6 cellular contexts compared by ENCODE assay signal in genomic region chrX:1403867-1404266, GRCh38. TPM values are rescaled to one million over a fixed set of nuclear protein-coding genes. Genes with fewer than 3 reads are reported as not detected.
DNase-seq lines count a peak whose midpoint lies in the region; ATAC-seq, FAIRE-seq and TF ChIP-seq lines count a peak whose summit lies in the region.
"Not testable (repeated sequence)": the region's sequence is repeated elsewhere in the genome, so short reads cannot be mapped to it uniquely, and the experiment has no call there.

No MANE protein-coding gene starts in this region.

- H3K23me2 ChIP-seq in H1 (ENCODE audit: low read depth, low read length): peaks cover 41% of the 10 kb centered on the region; the same call in 1 of the 2 replicates

- not testable (repeated sequence) for DNase-seq in HTR-8/SVneo (ENCODE audit: insufficient read length, low spot score); IMR-90; H1 (ENCODE audit: low read depth in 1 of 2, low spot score in 2 of 2); HepG2 (ENCODE audit: low spot score); neuronal stem cell (ENCODE audit: low spot score)

- H3K4me3 ChIP-seq in HEK293 (ENCODE audit: low read depth, low read length); IMR-90 (ENCODE audit: insufficient read depth, low read depth, low read length); H1 (ENCODE audit: extremely low read depth in 1 of 4, insufficient read depth in 2 of 4, low read depth in 3 of 4, low read length in 4 of 4); HepG2 (replicated peaks in 1 of 3; ENCODE audit: insufficient read depth in 1 of 3, low read depth in 2 of 3, low read length in 3 of 3): not testable (repeated sequence)
- H3K4me3 ChIP-seq in neuronal stem cell (ENCODE audit: low read length in 2 of 2): peak overlapping the region in 1 of 2 donors; percentile 19

- peak overlapping the region; percentile 39; the same call in 1 of the 2 replicates for H2BK12ac ChIP-seq in H1 (ENCODE audit: low read depth, low read length)
- not testable (repeated sequence) for H2BK12ac ChIP-seq in neuronal stem cell (ENCODE audit: low read length)

- not testable (repeated sequence) for H3K79me1 ChIP-seq in IMR-90 (ENCODE audit: low read depth in 1 of 2, low read length in 2 of 2); H1 (ENCODE audit: low read depth, low read length); neuronal stem cell (ENCODE audit: low read depth, low read length)

- not testable (repeated sequence) for TF ChIP-seq POLR2A in IMR-90 (IDR thresholded peaks at IDR 0.05; ENCODE audit: low read depth, low read length); H1 (IDR thresholded peaks at IDR 0.05; ENCODE audit: control extremely low read depth in 1 of 2, low read depth in 2 of 2, low read length in 2 of 2); HepG2 (IDR thresholded peaks at IDR 0.05; ENCODE audit: insufficient read depth in 1 of 2, low read depth in 2 of 2, low read length in 2 of 2)

- H3K9ac ChIP-seq in IMR-90 (ENCODE audit: low read depth, low read length); H1 (replicated peaks in 1 of 4; ENCODE audit: extremely low read depth in 1 of 4, low read depth in 3 of 4, low read length in 3 of 4); HepG2 (ENCODE audit: insufficient read depth, low read depth, low read length); neuronal stem cell (ENCODE audit: low read depth, low read length, poor library complexity): not testable (repeated sequence)

- ATAC-seq in IMR-90 (ENCODE audit: low read depth); HepG2: not testable (repeated sequence)

- FAIRE-seq in HTR-8/SVneo (lab: Jason Lieb, UNC): peak; percentile 74
- not testable (repeated sequence) for FAIRE-seq in H1 (lab: Jason Lieb, UNC); HepG2 (lab: Jason Lieb, UNC)

- in situ Hi-C loops in IMR-90 (cut with MboI; ENCODE audit: low sequenced_read_pairs); HepG2 (cut with HindIII; ENCODE audit: extremely low pct_ligation_motif_present, low pct_unique_long_range_greater_than_20kb): not testable (repeated sequence)

- H2BK120ac ChIP-seq in IMR-90 (ENCODE audit: low read depth, low read length); H1 (replicated peaks; ENCODE audit: low read depth, low read length); neuronal stem cell (ENCODE audit: low read depth, low read length): not testable (repeated sequence)

- not testable (repeated sequence) for H4K20me1 ChIP-seq in IMR-90 (ENCODE audit: insufficient read depth, low read length); HepG2 (ENCODE audit: insufficient read depth, low read length)
- peaks cover 4 to 26% of the 10 kb centered on the region in 2 experiments for H4K20me1 ChIP-seq in H1 (replicated peaks in 1 of 2; ENCODE audit: control insufficient read depth in 1 of 2, insufficient read depth in 2 of 2, low read length in 2 of 2)

- H3K9me3 ChIP-seq in HEK293 (ENCODE audit: control insufficient read depth, insufficient read depth, low read depth, low read length); IMR-90 (ENCODE audit: control insufficient read depth, insufficient read depth, low read length); H1 (ENCODE audit: insufficient read depth in 2 of 2, low read depth in 1 of 2, low read length in 1 of 2); HepG2 (ENCODE audit: low read length); neuronal stem cell (replicated peaks in 1 of 2; ENCODE audit: control insufficient read depth in 2 of 2, insufficient read depth in 1 of 2, low read depth in 1 of 2, low read length in 2 of 2): not testable (repeated sequence)

- POLR2A ChIA-PET in HEK293 (lab: Yijun Ruan, JAX); IMR-90 (lab: Charles Lee; ENCODE audit: unreplicated experiment); H1 (lab: Charles Lee; ENCODE audit: partially characterized antibody); HepG2 (lab: Yijun Ruan, JAX): not testable (repeated sequence)

- not testable (repeated sequence) for H3K56ac ChIP-seq in IMR-90 (ENCODE audit: extremely low read depth, insufficient read depth, low read length); H1 (replicated peaks; ENCODE audit: insufficient read length, low read depth, low read length)

- H2AFZ ChIP-seq in IMR-90 (replicated peaks; ENCODE audit: low read length, poor library complexity); H1 (ENCODE audit: low read length); HepG2 (ENCODE audit: low read length); neuronal stem cell (ENCODE audit: low read length): not testable (repeated sequence)

- H2BK5ac ChIP-seq in IMR-90 (ENCODE audit: low read depth, low read length, poor library complexity, severe bottlenecking): peak overlapping the region; percentile 50
- H2BK5ac ChIP-seq in H1 (ENCODE audit: low read depth, low read length); neuronal stem cell (ENCODE audit: low read length): not testable (repeated sequence)

- 100% methylated on average over 1 to 3 of the region's 3 CpGs for WGBS in IMR-90 (ENCODE audit: extremely low coverage in 2 of 2, insufficient read length in 1 of 2), 2 experiments
- 91 to 100% methylated on average over 1 to 3 of the region's 3 CpGs for WGBS in H1 (ENCODE audit: extremely low coverage in 1 of 2, insufficient coverage in 1 of 2, insufficient read length in 1 of 2, insufficient replicate concordance in 2 of 2, low coverage in 1 of 2, low lambda C conversion rate in 2 of 2, missing lambda C conversion rate in 1 of 2), 2 experiments
- WGBS in HepG2 (ENCODE audit: low lambda C conversion rate): 98% methylated on average over 3 of the region's 3 CpGs
- WGBS in neuronal stem cell (ENCODE audit: extremely low coverage in 2 of 2, insufficient read length in 2 of 2, insufficient replicate concordance in 1 of 2), 2 donors: 100% methylated on average over 1 of the region's 3 CpGs

- not testable (repeated sequence) for H2AK9ac ChIP-seq in IMR-90 (replicated peaks; ENCODE audit: low read depth, low read length, poor library complexity)

- not testable (repeated sequence) for H3K79me2 ChIP-seq in H1 (ENCODE audit: control insufficient read depth in 1 of 2, insufficient read depth in 2 of 2, low read length in 2 of 2); HepG2 (ENCODE audit: insufficient read depth, low read length)

- H3K18ac ChIP-seq in IMR-90 (ENCODE audit: low read depth, low read length); H1 (ENCODE audit: extremely low read depth, low read length); neuronal stem cell (ENCODE audit: low read length): not testable (repeated sequence)

- not testable (repeated sequence) for H4K91ac ChIP-seq in IMR-90 (ENCODE audit: insufficient read depth, low read depth, low read length); H1 (replicated peaks; ENCODE audit: insufficient read length, low read length)
- peak overlapping the region; percentile 6 for H4K91ac ChIP-seq in neuronal stem cell (ENCODE audit: low read depth, low read length, poor library complexity)

- not testable (repeated sequence) for BruUV-seq in IMR-90 (replicated peaks; lab: Mats Ljungman, UMichigan); HepG2 (replicated peaks; lab: Mats Ljungman, UMichigan)

- CTCF ChIA-PET in HEK293 (lab: Yijun Ruan, JAX); IMR-90 (lab: Yijun Ruan, JAX); H1 (lab: Charles Lee; ENCODE audit: partially characterized antibody); HepG2 (lab: Yijun Ruan, JAX; ENCODE audit: low intra/inter-chr PET ratio, low total read pairs): not testable (repeated sequence)

- intact Hi-C loops in IMR-90 (cut with micrococcal nuclease); HepG2 (cut with micrococcal nuclease; ENCODE audit: unreplicated experiment): not testable (repeated sequence)

- not testable (repeated sequence) for H3K4ac ChIP-seq in IMR-90 (ENCODE audit: low read depth, low read length); H1 (replicated peaks; ENCODE audit: insufficient read length, low read depth, low read length); neuronal stem cell (ENCODE audit: low read length)

- dilution Hi-C loops in IMR-90 (cut with HindIII; ENCODE audit: low sequenced_read_pairs, unreplicated experiment): not testable (repeated sequence)

- H3K4me2 ChIP-seq in IMR-90 (ENCODE audit: low read depth, low read length); H1 (ENCODE audit: insufficient read depth in 1 of 2, low read depth in 2 of 2, low read length in 2 of 2); HepG2 (ENCODE audit: low read depth, low read length); neuronal stem cell (ENCODE audit: insufficient read depth, low read length, poor library complexity, severe bottlenecking): not testable (repeated sequence)

- not testable (repeated sequence) for H3K9me1 ChIP-seq in IMR-90 (ENCODE audit: insufficient read depth, low read length)

- not testable (repeated sequence) for H3K27me3 ChIP-seq in IMR-90 (ENCODE audit: control insufficient read depth, insufficient read depth, low read length); H1 (replicated peaks in 1 of 4; ENCODE audit: control insufficient read depth in 3 of 4, extremely low read depth in 1 of 4, insufficient read depth in 3 of 4, low read length in 3 of 4); HepG2 (ENCODE audit: control insufficient read depth in 1 of 2, insufficient read depth in 2 of 2, low read length in 2 of 2); neuronal stem cell (ENCODE audit: control insufficient read depth in 3 of 3, insufficient read depth in 3 of 3, low read depth in 1 of 3, low read length in 3 of 3)

- not testable (repeated sequence) for H3K23ac ChIP-seq in IMR-90 (ENCODE audit: low read depth, low read length); H1 (ENCODE audit: insufficient read length); neuronal stem cell (ENCODE audit: low read depth, low read length, poor library complexity)

- not testable (repeated sequence) for H3K4me1 ChIP-seq in HEK293 (ENCODE audit: control insufficient read depth, insufficient read depth, low read length); IMR-90 (ENCODE audit: control insufficient read depth, insufficient read depth, low read length); H1 (replicated peaks in 1 of 4; ENCODE audit: control insufficient read depth in 3 of 4, insufficient read depth in 4 of 4, low read length in 3 of 4); neuronal stem cell (ENCODE audit: control insufficient read depth in 2 of 2, insufficient read depth in 1 of 2, low read depth in 1 of 2, low read length in 2 of 2)
- H3K4me1 ChIP-seq in HepG2 (ENCODE audit: insufficient read depth, low read length): peaks cover 15% of the 10 kb centered on the region

- not testable (repeated sequence) for H2BK15ac ChIP-seq in IMR-90 (ENCODE audit: low read depth, low read length); H1 (ENCODE audit: low read length); neuronal stem cell (ENCODE audit: low read length)

- not testable (repeated sequence) for TF ChIP-seq EP300 in H1 (IDR thresholded peaks at IDR 0.05; ENCODE audit: borderline replicate concordance in 1 of 2, low read depth in 2 of 2, low read length in 2 of 2); HepG2 (IDR thresholded peaks at IDR 0.05; ENCODE audit: low read depth in 2 of 2, low read length in 2 of 2); HepG2 (CRISPR knock-in tag; IDR thresholded peaks at IDR 0.05; ENCODE audit: borderline replicate concordance)

- H3K14ac ChIP-seq in IMR-90 (replicated peaks; ENCODE audit: low read depth, low read length); H1 (ENCODE audit: insufficient read length); neuronal stem cell (ENCODE audit: low read length): not testable (repeated sequence)

- not testable (repeated sequence) for H2AK5ac ChIP-seq in IMR-90 (ENCODE audit: low read depth, low read length); H1 (ENCODE audit: low read depth, low read length); neuronal stem cell (ENCODE audit: low read depth, low read length)

- H3K27ac ChIP-seq in HEK293 (ENCODE audit: extremely low read depth, low read depth, low read length); IMR-90 (ENCODE audit: insufficient read depth, low read length); H1 (ENCODE audit: low read depth, low read length); HepG2 (ENCODE audit: extremely low read length, insufficient read depth, low read length); neuronal stem cell (replicated peaks; ENCODE audit: low read length): not testable (repeated sequence)

- H3K36me3 ChIP-seq in HEK293 (ENCODE audit: control insufficient read depth in 2 of 2, insufficient read depth in 1 of 2, low read length in 2 of 2) (peaks cover 60 to 86% of the 10 kb centered on the region in 2 experiments), IMR-90 (ENCODE audit: control insufficient read depth, insufficient read depth, low read length) (peaks cover 26% of the 10 kb centered on the region), H1 (ENCODE audit: control insufficient read depth in 2 of 4, insufficient read depth in 4 of 4, low read length in 3 of 4) (peaks cover 14 to 64% (median 54%) of the 10 kb centered on the region in 4 experiments), HepG2 (replicated peaks in 1 of 2; ENCODE audit: control insufficient read depth in 1 of 2, insufficient read depth in 2 of 2, low read length in 2 of 2) (peaks cover 8 to 53% of the 10 kb centered on the region in 2 experiments; a peak in 4 of 5 replicates), neuronal stem cell (replicated peaks in 1 of 2; ENCODE audit: control insufficient read depth in 2 of 2, insufficient read depth in 2 of 2, low read length in 2 of 2) (peaks cover 59 to 79% of the 10 kb centered on the region in 2 donors)

- H2BK20ac ChIP-seq in IMR-90 (ENCODE audit: low read depth, low read length); H1 (ENCODE audit: low read length): not testable (repeated sequence)

- H4K8ac ChIP-seq in IMR-90 (ENCODE audit: low read depth in 2 of 2, low read length in 2 of 2); H1 (ENCODE audit: extremely low read depth, insufficient read depth, low read length); neuronal stem cell (ENCODE audit: low read depth, low read length): not testable (repeated sequence)

- H4K5ac ChIP-seq in IMR-90 (ENCODE audit: low read depth, low read length); H1 (ENCODE audit: insufficient read length, low read depth, low read length): not testable (repeated sequence)

- TF ChIP-seq RAD21 in IMR-90 (IDR thresholded peaks at IDR 0.05; ENCODE audit: low read length); H1 (IDR thresholded peaks at IDR 0.05 in 1 of 2, conservative IDR thresholded peaks at IDR 0.05 in 1 of 2; ENCODE audit: low read depth in 2 of 2, low read length in 2 of 2); HepG2 (CRISPR knock-in tag; IDR thresholded peaks at IDR 0.05): not testable (repeated sequence)

- not testable (repeated sequence) for TF ChIP-seq CTCF in HEK293 (tag by site-specific recombination; IDR thresholded peaks at IDR 0.05); IMR-90 (conservative IDR thresholded peaks at IDR 0.05; ENCODE audit: low read depth, low read length); H1 (IDR thresholded peaks at IDR 0.05; ENCODE audit: control extremely low read depth in 1 of 3, insufficient read depth in 1 of 3, low read depth in 1 of 3, low read length in 3 of 3); HepG2 (CRISPR knock-in tag; IDR thresholded peaks at IDR 0.05)

RNA-seq across cellular contexts. Expression of gene SLC25A6, which starts 12.0 kb away (rescaled TPM):
- 166 and 264 TPM in 2 replicates for total RNA-seq in IMR-90 (2012; rRNA removed)
- polyA plus RNA-seq in IMR-90 (2012; rRNA removed): 565 and 615 TPM in 2 replicates
- polyA plus RNA-seq in IMR-90 (2012; cell fraction: cytosol; rRNA removed): 672 and 1,125 TPM in 2 replicates
- 304 and 505 TPM in 2 replicates for polyA plus RNA-seq in IMR-90 (2012; cell fraction: nucleus; rRNA removed; ENCODE audit: low replicate concordance)
- 487 and 514 TPM in 2 replicates for total RNA-seq in H1 (2021; fragmentation: NEBNext Ultra II Directional; extraction: Animal tissue kit (Norgen Biotek cat#: 25700))
- polyA plus RNA-seq in H1 (2011; rRNA removed): 1,220 and 1,529 TPM in 2 replicates
- 1,117 TPM for polyA plus RNA-seq in H1 (2011; cell fraction: cytosol; rRNA removed)
- polyA plus RNA-seq in H1 (2011; cell fraction: nucleus; rRNA removed): 686 TPM
- 559 to 826 TPM (median 767 TPM) in 4 replicates for polyA plus RNA-seq in H1 (2012, experiment 1 of 2)
- 674 TPM for polyA plus RNA-seq in H1 (2012, experiment 2 of 2)
- 424 TPM for polyA plus RNA-seq in H1 (2013, experiment 1 of 2)
- polyA plus RNA-seq in H1 (2013, experiment 2 of 2): 418 TPM
- 356 and 371 TPM in 2 replicates for polyA minus RNA-seq in H1 (2011; rRNA and poly(A)+ RNA removed)
- polyA minus RNA-seq in H1 (2011; cell fraction: cytosol; rRNA and poly(A)+ RNA removed): 639 TPM
- polyA minus RNA-seq in H1 (2011; cell fraction: nucleus; rRNA and poly(A)+ RNA removed): 472 TPM
- total RNA-seq in HepG2 (2016; rRNA removed; fragmentation: Illumina TruSeq; extraction: Trizol): 138 and 149 TPM in 2 replicates
- 172 and 192 TPM in 2 replicates for total RNA-seq in HepG2 (2016; cell fraction: cytosol; rRNA removed; fragmentation: Illumina TruSeq; extraction: Trizol; ENCODE audit: low read depth)
- 133 and 147 TPM in 2 replicates for total RNA-seq in HepG2 (2016; cell fraction: insoluble cytoplasmic fraction; rRNA removed; fragmentation: Illumina TruSeq; extraction: Trizol)
- total RNA-seq in HepG2 (2016; cell fraction: membrane; rRNA removed; fragmentation: Illumina TruSeq; extraction: Trizol): 398 and 417 TPM in 2 replicates
- total RNA-seq in HepG2 (2016; cell fraction: nucleus; rRNA removed; fragmentation: Illumina TruSeq; extraction: Trizol): 70.1 and 77.0 TPM in 2 replicates
- 581 and 646 TPM in 2 replicates for polyA plus RNA-seq in HepG2 (2011; rRNA removed)
- 843 and 1,123 TPM in 2 replicates for polyA plus RNA-seq in HepG2 (2011; cell fraction: cytosol; rRNA removed)
- 370 and 374 TPM in 2 replicates for polyA plus RNA-seq in HepG2 (2011; cell fraction: nucleus; rRNA removed)
- 420 and 577 TPM in 2 replicates for polyA plus RNA-seq in HepG2 (2012)
- 585 and 646 TPM in 2 replicates for polyA plus RNA-seq in HepG2 (2016; cell fraction: cytosol; fragmentation: Illumina TruSeq; extraction: Trizol; ENCODE audit: low read depth)
- 347 and 418 TPM in 2 replicates for polyA plus RNA-seq in HepG2 (2016; cell fraction: insoluble cytoplasmic fraction; fragmentation: Illumina TruSeq; extraction: Trizol; ENCODE audit: low read depth)
- polyA plus RNA-seq in HepG2 (2016; cell fraction: membrane; fragmentation: Illumina TruSeq; extraction: Trizol; ENCODE audit: low read depth): 997 and 1,138 TPM in 2 replicates
- 257 and 286 TPM in 2 replicates for polyA plus RNA-seq in HepG2 (2016; cell fraction: nucleus; fragmentation: Illumina TruSeq; extraction: Trizol; ENCODE audit: insufficient read depth, low read depth)
- 353 and 783 TPM in 2 replicates for polyA minus RNA-seq in HepG2 (2011; rRNA and poly(A)+ RNA removed; ENCODE audit: low replicate concordance)
- polyA minus RNA-seq in HepG2 (2011; cell fraction: cytosol; rRNA and poly(A)+ RNA removed): 413 and 414 TPM in 2 replicates
- polyA minus RNA-seq in HepG2 (2011; cell fraction: nucleus; rRNA and poly(A)+ RNA removed): 151 and 162 TPM in 2 replicates
- 415 TPM for polyA plus RNA-seq in neuronal stem cell (2013, experiment 1 of 2)
- 410 TPM for polyA plus RNA-seq in neuronal stem cell (2013, experiment 2 of 2)

RNA-seq across cellular contexts. Expression of gene ASMTL, which starts 48.8 kb away (rescaled TPM):
- 13.1 and 13.4 TPM in 2 replicates for total RNA-seq in IMR-90 (2012; rRNA removed)
- polyA plus RNA-seq in IMR-90 (2012; rRNA removed): 33.4 and 34.6 TPM in 2 replicates
- 35.4 and 37.5 TPM in 2 replicates for polyA plus RNA-seq in IMR-90 (2012; cell fraction: cytosol; rRNA removed)
- 26.1 and 39.1 TPM in 2 replicates for polyA plus RNA-seq in IMR-90 (2012; cell fraction: nucleus; rRNA removed; ENCODE audit: low replicate concordance)
- total RNA-seq in H1 (2021; fragmentation: NEBNext Ultra II Directional; extraction: Animal tissue kit (Norgen Biotek cat#: 25700)): 75.4 and 81.4 TPM in 2 replicates
- 75.6 and 130 TPM in 2 replicates for polyA plus RNA-seq in H1 (2011; rRNA removed)
- 92.6 TPM for polyA plus RNA-seq in H1 (2011; cell fraction: cytosol; rRNA removed)
- 104 TPM for polyA plus RNA-seq in H1 (2011; cell fraction: nucleus; rRNA removed)
- polyA plus RNA-seq in H1 (2012, experiment 1 of 2): 51.7 to 90.7 TPM (median 78.8 TPM) in 4 replicates
- polyA plus RNA-seq in H1 (2012, experiment 2 of 2): 57.9 TPM
- 41.0 TPM for polyA plus RNA-seq in H1 (2013, experiment 1 of 2)
- polyA plus RNA-seq in H1 (2013, experiment 2 of 2): 39.2 TPM
- polyA minus RNA-seq in H1 (2011; rRNA and poly(A)+ RNA removed): 47.0 and 49.0 TPM in 2 replicates
- polyA minus RNA-seq in H1 (2011; cell fraction: cytosol; rRNA and poly(A)+ RNA removed): 52.1 TPM
- 46.7 TPM for polyA minus RNA-seq in H1 (2011; cell fraction: nucleus; rRNA and poly(A)+ RNA removed)
- 5.6 and 6.3 TPM in 2 replicates for total RNA-seq in HepG2 (2016; rRNA removed; fragmentation: Illumina TruSeq; extraction: Trizol)
- 1.3 and 1.9 TPM in 2 replicates for total RNA-seq in HepG2 (2016; cell fraction: cytosol; rRNA removed; fragmentation: Illumina TruSeq; extraction: Trizol; ENCODE audit: low read depth)
- 5.5 and 6.1 TPM in 2 replicates for total RNA-seq in HepG2 (2016; cell fraction: insoluble cytoplasmic fraction; rRNA removed; fragmentation: Illumina TruSeq; extraction: Trizol)
- total RNA-seq in HepG2 (2016; cell fraction: membrane; rRNA removed; fragmentation: Illumina TruSeq; extraction: Trizol): 2.5 and 2.6 TPM in 2 replicates
- total RNA-seq in HepG2 (2016; cell fraction: nucleus; rRNA removed; fragmentation: Illumina TruSeq; extraction: Trizol): 4.9 and 6.4 TPM in 2 replicates
- 16.3 and 16.4 TPM in 2 replicates for polyA plus RNA-seq in HepG2 (2011; rRNA removed)
- 10.6 and 17.6 TPM in 2 replicates for polyA plus RNA-seq in HepG2 (2011; cell fraction: cytosol; rRNA removed)
- 20.1 and 27.5 TPM in 2 replicates for polyA plus RNA-seq in HepG2 (2011; cell fraction: nucleus; rRNA removed)
- polyA plus RNA-seq in HepG2 (2012): 11.5 and 12.3 TPM in 2 replicates
- 1.6 and 2.0 TPM in 2 replicates for polyA plus RNA-seq in HepG2 (2016; cell fraction: cytosol; fragmentation: Illumina TruSeq; extraction: Trizol; ENCODE audit: low read depth)
- polyA plus RNA-seq in HepG2 (2016; cell fraction: insoluble cytoplasmic fraction; fragmentation: Illumina TruSeq; extraction: Trizol; ENCODE audit: low read depth): 10.7 and 11.3 TPM in 2 replicates
- 2.3 and 2.4 TPM in 2 replicates for polyA plus RNA-seq in HepG2 (2016; cell fraction: membrane; fragmentation: Illumina TruSeq; extraction: Trizol; ENCODE audit: low read depth)
- polyA plus RNA-seq in HepG2 (2016; cell fraction: nucleus; fragmentation: Illumina TruSeq; extraction: Trizol; ENCODE audit: insufficient read depth, low read depth): 11.5 and 12.7 TPM in 2 replicates
- polyA minus RNA-seq in HepG2 (2011; rRNA and poly(A)+ RNA removed; ENCODE audit: low replicate concordance): 9.3 and 19.0 TPM in 2 replicates
- 10.4 and 11.7 TPM in 2 replicates for polyA minus RNA-seq in HepG2 (2011; cell fraction: cytosol; rRNA and poly(A)+ RNA removed)
- 8.6 and 12.7 TPM in 2 replicates for polyA minus RNA-seq in HepG2 (2011; cell fraction: nucleus; rRNA and poly(A)+ RNA removed)
- polyA plus RNA-seq in neuronal stem cell (2013, experiment 1 of 2): 52.5 TPM
- polyA plus RNA-seq in neuronal stem cell (2013, experiment 2 of 2): 51.6 TPM
